In the genomic region with DNA sequence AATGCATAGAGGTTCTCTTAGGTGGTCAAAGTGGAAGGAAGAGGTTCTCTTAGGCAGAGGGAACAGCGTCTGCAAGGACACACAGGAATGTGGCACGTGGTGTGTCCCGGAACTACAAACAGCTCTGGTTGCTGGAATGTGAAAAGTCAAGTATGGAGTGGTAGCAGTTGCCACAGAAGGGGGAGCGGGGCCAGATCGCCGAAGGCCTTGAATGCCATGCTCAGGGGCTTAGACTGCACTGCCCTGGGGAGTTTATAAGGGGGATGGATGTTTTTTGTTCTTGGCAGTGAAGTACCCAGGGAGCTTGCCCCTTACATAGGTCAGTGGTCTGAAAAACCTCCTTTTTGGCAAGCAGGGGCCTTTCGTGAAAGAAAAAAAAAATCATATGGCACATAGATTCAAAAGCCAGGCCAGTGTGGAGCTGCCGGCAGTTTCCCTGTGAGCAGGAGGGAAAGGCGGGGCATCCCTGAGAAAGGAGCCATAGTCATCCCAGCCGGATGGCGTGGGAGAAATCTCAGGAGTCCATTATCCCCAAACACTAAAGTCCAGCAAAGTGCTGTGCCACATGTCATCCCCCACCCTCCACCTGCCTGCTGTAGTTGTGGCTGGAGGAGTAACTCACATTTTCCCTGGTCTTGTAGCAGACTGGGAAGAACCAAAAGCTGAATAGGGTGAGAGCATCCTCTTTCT, we compare ENCODE assay signal across 8 cellular contexts. TPM values are rescaled to one million over a fixed set of nuclear protein-coding genes. Genes with fewer than 3 reads are reported as not detected.
A peak's percentile ranks its signal among the peaks of the same experiment; 100 is the strongest.
DNase-seq lines count a peak whose midpoint lies in the region; ATAC-seq and TF ChIP-seq lines count a peak whose summit lies in the region.

No MANE protein-coding gene starts in this region.

- H3K4me3 ChIP-seq in CD4-positive, alpha-beta memory T cell (ENCODE audit: low read length in 2 of 2): peak overlapping the region in 1 of 2 donors; percentile 77
- peak overlapping the region; percentile 74 for H3K4me3 ChIP-seq in MG63

- TF ChIP-seq CTCF in endothelial cell (IDR thresholded peaks at IDR 0.05; ENCODE audit: unreplicated experiment): no peak
- TF ChIP-seq CTCF in GM13977 (IDR thresholded peaks at IDR 0.05; ENCODE audit: extremely low read depth, insufficient read depth, missing control alignments): no peak

- H3K27ac Mint-ChIP-seq in CD4-positive, alpha-beta memory T cell: peak overlapping the region; percentile 25 to 87 (median 54)
- peak overlapping the region; percentile 55 for H3K27ac Mint-ChIP-seq in endothelial cell (ENCODE audit: unreplicated experiment)

- POLR2A ChIA-PET in CD4-positive, alpha-beta memory T cell (lab: Charles Lee; ENCODE audit: partially characterized antibody): interaction anchor here (1.0 to 5.3 kb wide), 6 partner anchors 43 to 442 kb away, joined by 3 to 32 read pairs (median 4); partner anchors contain the start of genes GORASP2 and TLK1

- intact Hi-C loops in CD4-positive, alpha-beta memory T cell (cut with micrococcal nuclease): loop anchor here (5.0 kb wide), 2 partner anchors 273 to 343 kb away; no protein-coding TSS in a partner anchor

- H3K9me3 ChIP-seq in CD4-positive, alpha-beta memory T cell (ENCODE audit: control insufficient read depth in 1 of 2, low read length in 2 of 2): no peaks in the 10 kb centered on the region
- no peaks in the 10 kb centered on the region for H3K9me3 ChIP-seq in MG63

- DNase-seq in CD4-positive, alpha-beta memory T cell: no peak
- DNase-seq in MG63 (no peak), endothelial cell (ENCODE audit: low spot score) (no peak), occipital lobe (lab: John Stamatoyannopoulos, UW) (peak; percentile 5), GM13977 (ENCODE audit: low spot score) (no peak)

- CTCF ChIA-PET in CD4-positive, alpha-beta memory T cell (lab: Charles Lee; ENCODE audit: partially characterized antibody): interaction anchor here (1.0 to 7.5 kb wide), 9 partner anchors 10 to 441 kb away, joined by 3 to 135 read pairs (median 4); partner anchors contain the start of gene GORASP2

- H3K4me3 Mint-ChIP-seq in CD4-positive, alpha-beta memory T cell: peak overlapping the region; percentile 74 to 84 (median 77)
- peak overlapping the region; percentile 54 for H3K4me3 Mint-ChIP-seq in endothelial cell (ENCODE audit: unreplicated experiment)

- in situ Hi-C loops in GM13977 (cut with MboI; ENCODE audit: low pct_unique_long_range_greater_than_20kb, low sequenced_read_pairs, unreplicated experiment): no loop called here

- H3K36me3 ChIP-seq in CD4-positive, alpha-beta memory T cell (ENCODE audit: insufficient read depth, low read length): no peaks in the 10 kb centered on the region
- H3K36me3 ChIP-seq in MG63: no peaks in the 10 kb centered on the region

- ATAC-seq in HG02759 (IDR thresholded peaks at IDR 0.05; ENCODE audit: unreplicated experiment): no peak
- no peak for ATAC-seq in HG02938 (IDR thresholded peaks at IDR 0.05; ENCODE audit: unreplicated experiment)
- ATAC-seq in HG02970 (IDR thresholded peaks at IDR 0.05; ENCODE audit: low FRiP score, unreplicated experiment): no peak

- H3K4me1 Mint-ChIP-seq in CD4-positive, alpha-beta memory T cell: peaks cover 7 to 16% (median 10%) of the 10 kb centered on the region in 4 donors
- peaks cover 21% of the 10 kb centered on the region for H3K4me1 Mint-ChIP-seq in endothelial cell (ENCODE audit: unreplicated experiment)

- no peaks in the 10 kb centered on the region for H3K27me3 ChIP-seq in CD4-positive, alpha-beta memory T cell (ENCODE audit: insufficient read depth, low read length)
- no peaks in the 10 kb centered on the region for H3K27me3 ChIP-seq in MG63

- H3K27ac ChIP-seq in CD4-positive, alpha-beta memory T cell (ENCODE audit: low read depth, low read length): no peak overlapping the region

- H3K27me3 Mint-ChIP-seq in CD4-positive, alpha-beta memory T cell: no peaks in the 10 kb centered on the region
- H3K27me3 Mint-ChIP-seq in endothelial cell (ENCODE audit: unreplicated experiment): peaks cover 13% of the 10 kb centered on the region

- H3K4me1 ChIP-seq in CD4-positive, alpha-beta memory T cell (ENCODE audit: insufficient read depth, low read length): peaks cover 14% of the 10 kb centered on the region

- no peaks in the 10 kb centered on the region for H3K9me3 Mint-ChIP-seq in CD4-positive, alpha-beta memory T cell
- no peaks in the 10 kb centered on the region for H3K9me3 Mint-ChIP-seq in endothelial cell (ENCODE audit: unreplicated experiment)

- no peaks in the 10 kb centered on the region for H3K36me3 Mint-ChIP-seq in CD4-positive, alpha-beta memory T cell
- no peaks in the 10 kb centered on the region for H3K36me3 Mint-ChIP-seq in endothelial cell (ENCODE audit: low read depth, unreplicated experiment)

RNA-seq across cellular contexts. Expression of gene GORASP2, which starts 45.4 kb away (rescaled TPM):
- 10 to 100 TPM; 82.4 to 83.2 TPM for total RNA-seq in CD4-positive, alpha-beta memory T cell
- 100 to 1,000 TPM; 111 to 116 TPM for polyA plus RNA-seq in CD4-positive, alpha-beta memory T cell
- 51.6 and 113 TPM in 2 replicates for total RNA-seq in MG63 (2014; rRNA removed; shearing (Covaris generic); ENCODE audit: low replicate concordance)
- total RNA-seq in endothelial cell (ENCODE audit: unreplicated experiment) (71.9 TPM), occipital lobe (21.5 TPM)
